In the genomic region with DNA sequence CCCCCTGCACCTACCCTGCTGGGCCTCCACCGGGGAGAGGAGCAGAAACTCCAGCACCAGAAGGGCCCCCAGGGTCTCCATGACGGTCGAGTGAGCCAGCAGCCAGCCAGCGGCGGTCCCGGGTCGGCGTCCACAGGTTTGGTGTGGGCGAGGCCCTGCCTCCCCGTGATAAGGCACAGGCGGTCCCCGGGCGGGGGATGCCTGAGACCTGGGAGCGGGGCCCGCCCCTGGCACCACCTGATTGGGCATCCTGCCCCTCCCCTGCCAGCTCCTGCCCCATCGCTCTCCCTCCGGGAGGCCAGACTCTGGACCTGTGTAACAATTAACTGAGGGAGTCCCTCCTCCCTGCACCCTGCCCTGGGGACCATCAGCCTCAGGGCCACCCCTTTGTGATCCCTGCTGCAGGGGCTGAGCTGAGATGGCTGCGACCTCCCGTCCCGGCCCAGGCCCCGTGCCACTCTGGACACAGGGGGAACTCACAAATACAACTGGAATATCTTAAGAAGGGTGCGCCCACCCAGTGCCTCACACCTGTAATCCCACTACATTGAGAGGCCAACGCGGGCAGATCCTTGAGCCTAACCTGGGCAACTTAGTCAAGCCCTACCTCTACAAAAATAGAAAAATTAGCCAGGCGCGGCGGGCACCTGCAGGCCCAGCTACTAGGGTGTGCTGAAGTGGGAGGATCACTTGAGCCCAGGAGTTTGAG, we compare ENCODE assay signal across 1 cellular context.
TF ChIP-seq lines count a peak whose summit lies in the region.

TSS of gene SMIM24 (minus strand) at position 143 of the 709 bp plus-strand sequence. CDS start at position 81, 62 bp downstream.

TF ChIP-seq in HepG2, 621 proteins besides CTCF, POLR2A, EP300 and RAD21 (continued from another document and continues in another):
- TF ChIP-seq ZNF281 (CRISPR knock-in tag; IDR thresholded peaks at IDR 0.05; ENCODE audit: borderline replicate concordance) (no peak), GMEB1 (CRISPR knock-in tag; IDR thresholded peaks at IDR 0.05; ENCODE audit: borderline replicate concordance) (peak; percentile 20; the same call in 1 of the 2 replicates), ZNF790 (CRISPR knock-in tag; IDR thresholded peaks at IDR 0.05; ENCODE audit: borderline replicate concordance) (no peak), KDM6A (CRISPR knock-in tag; IDR thresholded peaks at IDR 0.05; ENCODE audit: low read depth) (0 out of 2 replicates have a peak, but pooled peaks have one; percentile 18), JUND (CRISPR knock-in tag; IDR thresholded peaks at IDR 0.05) (no peak), BCLAF1 (IDR thresholded peaks at IDR 0.05) (no peak), ZNF850 (CRISPR knock-in tag; conservative IDR thresholded peaks at IDR 0.05) (no peak), ARNTL (CRISPR knock-in tag; IDR thresholded peaks at IDR 0.05) (no peak), THAP8 (CRISPR knock-in tag; IDR thresholded peaks at IDR 0.05; ENCODE audit: borderline replicate concordance) (peak; percentile 49; the same call in 1 of the 2 replicates), MTF2 (CRISPR knock-in tag; IDR thresholded peaks at IDR 0.05; ENCODE audit: borderline replicate concordance) (0 out of 2 replicates have a peak, but pooled peaks have one; percentile 3), ISL2 (CRISPR knock-in tag; IDR thresholded peaks at IDR 0.05) (no peak), ZNF274 (CRISPR knock-in tag; IDR thresholded peaks at IDR 0.05) (no peak), SALL1 (CRISPR knock-in tag; IDR thresholded peaks at IDR 0.05) (peak; percentile 36; the same call in 1 of the 2 replicates), FOXK2 (IDR thresholded peaks at IDR 0.05) (no peak), WIZ (CRISPR knock-in tag; IDR thresholded peaks at IDR 0.05) (no peak), NFE2 (CRISPR knock-in tag; IDR thresholded peaks at IDR 0.05) (no peak), ZNF777 (CRISPR knock-in tag; IDR thresholded peaks at IDR 0.05) (no peak), BCL3 (CRISPR knock-in tag; IDR thresholded peaks at IDR 0.05) (0 out of 2 replicates have a peak, but pooled peaks have one; percentile 20), ZBTB3 (CRISPR knock-in tag; IDR thresholded peaks at IDR 0.05; ENCODE audit: borderline replicate concordance, low read depth) (no peak), ZNF572 (CRISPR knock-in tag; IDR thresholded peaks at IDR 0.05) (peak; percentile 45; the same call in 1 of the 2 replicates), MIER2 (CRISPR knock-in tag; IDR thresholded peaks at IDR 0.05) (no peak), KLF11 (CRISPR knock-in tag; IDR thresholded peaks at IDR 0.05) (no peak), ZNF160 (CRISPR knock-in tag; IDR thresholded peaks at IDR 0.05) (no peak)
- TF ChIP-seq, protein P1, sequence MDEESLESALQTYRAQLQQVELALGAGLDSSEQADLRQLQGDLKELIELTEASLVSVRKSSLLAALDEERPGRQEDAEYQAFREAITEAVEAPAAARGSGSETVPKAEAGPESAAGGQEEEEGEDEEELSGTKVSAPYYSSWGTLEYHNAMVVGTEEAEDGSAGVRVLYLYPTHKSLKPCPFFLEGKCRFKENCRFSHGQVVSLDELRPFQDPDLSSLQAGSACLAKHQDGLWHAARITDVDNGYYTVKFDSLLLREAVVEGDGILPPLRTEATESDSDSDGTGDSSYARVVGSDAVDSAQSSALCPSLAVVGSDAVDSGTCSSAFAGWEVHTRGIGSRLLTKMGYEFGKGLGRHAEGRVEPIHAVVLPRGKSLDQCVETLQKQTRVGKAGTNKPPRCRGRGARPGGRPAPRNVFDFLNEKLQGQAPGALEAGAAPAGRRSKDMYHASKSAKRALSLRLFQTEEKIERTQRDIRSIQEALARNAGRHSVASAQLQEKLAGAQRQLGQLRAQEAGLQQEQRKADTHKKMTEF (CRISPR knock-in tag; IDR thresholded peaks at IDR 0.05) = peak; percentile 38; the same call in 1 of the 2 replicates
- TF ChIP-seq, protein P2, sequence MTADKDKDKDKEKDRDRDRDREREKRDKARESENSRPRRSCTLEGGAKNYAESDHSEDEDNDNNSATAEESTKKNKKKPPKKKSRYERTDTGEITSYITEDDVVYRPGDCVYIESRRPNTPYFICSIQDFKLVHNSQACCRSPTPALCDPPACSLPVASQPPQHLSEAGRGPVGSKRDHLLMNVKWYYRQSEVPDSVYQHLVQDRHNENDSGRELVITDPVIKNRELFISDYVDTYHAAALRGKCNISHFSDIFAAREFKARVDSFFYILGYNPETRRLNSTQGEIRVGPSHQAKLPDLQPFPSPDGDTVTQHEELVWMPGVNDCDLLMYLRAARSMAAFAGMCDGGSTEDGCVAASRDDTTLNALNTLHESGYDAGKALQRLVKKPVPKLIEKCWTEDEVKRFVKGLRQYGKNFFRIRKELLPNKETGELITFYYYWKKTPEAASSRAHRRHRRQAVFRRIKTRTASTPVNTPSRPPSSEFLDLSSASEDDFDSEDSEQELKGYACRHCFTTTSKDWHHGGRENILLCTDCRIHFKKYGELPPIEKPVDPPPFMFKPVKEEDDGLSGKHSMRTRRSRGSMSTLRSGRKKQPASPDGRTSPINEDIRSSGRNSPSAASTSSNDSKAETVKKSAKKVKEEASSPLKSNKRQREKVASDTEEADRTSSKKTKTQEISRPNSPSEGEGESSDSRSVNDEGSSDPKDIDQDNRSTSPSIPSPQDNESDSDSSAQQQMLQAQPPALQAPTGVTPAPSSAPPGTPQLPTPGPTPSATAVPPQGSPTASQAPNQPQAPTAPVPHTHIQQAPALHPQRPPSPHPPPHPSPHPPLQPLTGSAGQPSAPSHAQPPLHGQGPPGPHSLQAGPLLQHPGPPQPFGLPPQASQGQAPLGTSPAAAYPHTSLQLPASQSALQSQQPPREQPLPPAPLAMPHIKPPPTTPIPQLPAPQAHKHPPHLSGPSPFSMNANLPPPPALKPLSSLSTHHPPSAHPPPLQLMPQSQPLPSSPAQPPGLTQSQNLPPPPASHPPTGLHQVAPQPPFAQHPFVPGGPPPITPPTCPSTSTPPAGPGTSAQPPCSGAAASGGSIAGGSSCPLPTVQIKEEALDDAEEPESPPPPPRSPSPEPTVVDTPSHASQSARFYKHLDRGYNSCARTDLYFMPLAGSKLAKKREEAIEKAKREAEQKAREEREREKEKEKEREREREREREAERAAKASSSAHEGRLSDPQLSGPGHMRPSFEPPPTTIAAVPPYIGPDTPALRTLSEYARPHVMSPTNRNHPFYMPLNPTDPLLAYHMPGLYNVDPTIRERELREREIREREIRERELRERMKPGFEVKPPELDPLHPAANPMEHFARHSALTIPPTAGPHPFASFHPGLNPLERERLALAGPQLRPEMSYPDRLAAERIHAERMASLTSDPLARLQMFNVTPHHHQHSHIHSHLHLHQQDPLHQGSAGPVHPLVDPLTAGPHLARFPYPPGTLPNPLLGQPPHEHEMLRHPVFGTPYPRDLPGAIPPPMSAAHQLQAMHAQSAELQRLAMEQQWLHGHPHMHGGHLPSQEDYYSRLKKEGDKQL (CRISPR knock-in tag; IDR thresholded peaks at IDR 0.05; ENCODE audit: low read depth) = no peak
- TF ChIP-seq, protein P3, sequence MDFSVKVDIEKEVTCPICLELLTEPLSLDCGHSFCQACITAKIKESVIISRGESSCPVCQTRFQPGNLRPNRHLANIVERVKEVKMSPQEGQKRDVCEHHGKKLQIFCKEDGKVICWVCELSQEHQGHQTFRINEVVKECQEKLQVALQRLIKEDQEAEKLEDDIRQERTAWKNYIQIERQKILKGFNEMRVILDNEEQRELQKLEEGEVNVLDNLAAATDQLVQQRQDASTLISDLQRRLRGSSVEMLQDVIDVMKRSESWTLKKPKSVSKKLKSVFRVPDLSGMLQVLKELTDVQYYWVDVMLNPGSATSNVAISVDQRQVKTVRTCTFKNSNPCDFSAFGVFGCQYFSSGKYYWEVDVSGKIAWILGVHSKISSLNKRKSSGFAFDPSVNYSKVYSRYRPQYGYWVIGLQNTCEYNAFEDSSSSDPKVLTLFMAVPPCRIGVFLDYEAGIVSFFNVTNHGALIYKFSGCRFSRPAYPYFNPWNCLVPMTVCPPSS (IDR thresholded peaks at IDR 0.05) = no peak
- TF ChIP-seq, protein P4, sequence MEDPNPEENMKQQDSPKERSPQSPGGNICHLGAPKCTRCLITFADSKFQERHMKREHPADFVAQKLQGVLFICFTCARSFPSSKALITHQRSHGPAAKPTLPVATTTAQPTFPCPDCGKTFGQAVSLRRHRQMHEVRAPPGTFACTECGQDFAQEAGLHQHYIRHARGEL (CRISPR knock-in tag; IDR thresholded peaks at IDR 0.05) = no peak
